8 cellular contexts compared by ENCODE assay signal in the genomic region with DNA sequence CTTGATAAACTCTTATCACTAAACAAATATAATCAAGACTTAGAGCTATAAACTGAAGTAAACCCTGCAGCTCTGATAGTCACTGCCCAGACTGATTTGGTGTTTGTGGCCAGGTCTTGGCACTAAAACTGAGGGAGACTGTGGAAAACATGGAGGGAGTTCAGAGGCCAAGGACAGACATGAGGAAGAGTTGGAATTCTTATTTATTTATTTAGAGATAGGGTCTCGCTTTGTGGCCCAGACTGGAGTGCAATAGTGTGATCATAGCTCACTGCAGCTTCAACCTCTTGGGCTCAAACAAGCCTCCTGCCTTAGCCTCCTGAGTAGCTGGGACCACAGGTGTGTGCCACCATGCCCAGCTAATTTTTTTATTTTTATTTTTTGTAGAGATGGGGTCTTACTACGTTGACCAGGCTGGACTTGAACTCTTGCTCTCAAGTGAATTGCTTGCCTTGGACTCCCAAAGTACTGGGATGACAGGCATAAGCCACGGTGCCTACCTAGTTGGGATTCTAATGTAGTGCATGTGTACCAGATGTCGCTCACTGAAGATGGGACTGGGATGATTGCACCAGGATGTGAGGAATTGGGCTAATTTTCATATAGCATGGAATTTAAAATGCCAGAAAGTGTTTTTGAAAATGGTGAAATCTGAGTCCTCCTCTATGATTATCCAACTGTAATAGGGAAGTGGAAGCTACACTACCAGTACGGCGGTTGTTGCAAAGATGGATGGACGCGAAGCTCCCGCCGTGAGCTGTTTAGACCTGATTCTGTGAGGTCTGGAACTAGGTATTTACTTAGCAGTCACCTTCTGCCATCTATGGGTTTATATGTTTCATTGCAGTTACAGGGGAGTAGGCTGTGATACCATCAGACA. TPM values are rescaled to one million over a fixed set of nuclear protein-coding genes. Genes with fewer than 3 reads are reported as not detected.
DNase-seq lines count a peak whose midpoint lies in the region; TF ChIP-seq lines count a peak whose summit lies in the region.

No MANE protein-coding gene starts in this region.

- DNase-seq in GM12864 (ENCODE audit: low read depth): peak; percentile 44
- DNase-seq in NB4 (ENCODE audit: low read depth): peak; percentile 77
- peak; percentile 86 for DNase-seq in SIG-M5 treated with dmso at 0.1 percent for 504 hours (lab: John Stamatoyannopoulos, UW; ENCODE audit: unreplicated experiment)
- DNase-seq in activated naive CD8-positive, alpha-beta T cell treated with anti-CD3 and anti-CD28 coated beads for 36 hours: peak; percentile 42
- DNase-seq in cardiac muscle cell (ENCODE audit: low read depth in 1 of 2, low spot score in 1 of 2): peak; percentile 73 to 88
- DNase-seq in pulmonary artery endothelial cell (ENCODE audit: low read depth, low spot score): peak; percentile 50
- DNase-seq in cerebellar nuclear complex (lab: John Stamatoyannopoulos, UW): no peak

- no peaks in the 10 kb centered on the region for H3K9me3 Mint-ChIP-seq in activated naive CD8-positive, alpha-beta T cell treated with anti-CD3 and anti-CD28 coated beads for 36 hours

- H3K4me3 Mint-ChIP-seq in activated naive CD8-positive, alpha-beta T cell treated with anti-CD3 and anti-CD28 coated beads for 36 hours: peak overlapping the region; percentile 52

- CTCF ChIA-PET in HEK293 (lab: Yijun Ruan, JAX): interaction anchor here (0.5 to 3.4 kb wide), 38 partner anchors 9 to 1579 kb away, joined by 3 to 29 read pairs (median 4); a partner anchor contains a TSS

- H3K27ac ChIP-seq in HEK293 (ENCODE audit: extremely low read depth, low read depth, low read length) (no peak overlapping the region), cardiac muscle cell (no peak overlapping the region)

- H3K4me1 Mint-ChIP-seq in activated naive CD8-positive, alpha-beta T cell treated with anti-CD3 and anti-CD28 coated beads for 36 hours: peaks cover 53% of the 10 kb centered on the region

- no peaks in the 10 kb centered on the region for H3K36me3 ChIP-seq in HEK293 (ENCODE audit: control insufficient read depth in 2 of 2, insufficient read depth in 1 of 2, low read length in 2 of 2)
- no peaks in the 10 kb centered on the region for H3K36me3 ChIP-seq in cardiac muscle cell

- POLR2A ChIA-PET in HEK293 (lab: Yijun Ruan, JAX): interaction anchor here (0.6 kb wide), 1 partner anchor 306 kb away, joined by 5 read pairs; no protein-coding TSS in a partner anchor

- H3K27me3 Mint-ChIP-seq in activated naive CD8-positive, alpha-beta T cell treated with anti-CD3 and anti-CD28 coated beads for 36 hours: no peaks in the 10 kb centered on the region

- H3K9me3 ChIP-seq in HEK293 (ENCODE audit: control insufficient read depth, insufficient read depth, low read depth, low read length) (no peaks in the 10 kb centered on the region), cardiac muscle cell (ENCODE audit: low read depth) (no peaks in the 10 kb centered on the region)

- no peak overlapping the region for H3K4me3 ChIP-seq in GM12864 (ENCODE audit: low read depth, low read length)
- H3K4me3 ChIP-seq in HEK293 (ENCODE audit: low read depth, low read length): no peak overlapping the region
- H3K4me3 ChIP-seq in NB4 (ENCODE audit: low read depth, low read length): no peak overlapping the region
- no peak overlapping the region for H3K4me3 ChIP-seq in cardiac muscle cell

- peaks cover 4% of the 10 kb centered on the region for H3K36me3 Mint-ChIP-seq in activated naive CD8-positive, alpha-beta T cell treated with anti-CD3 and anti-CD28 coated beads for 36 hours

- peak overlapping the region; percentile 79 for H3K27ac Mint-ChIP-seq in activated naive CD8-positive, alpha-beta T cell treated with anti-CD3 and anti-CD28 coated beads for 36 hours

- TF ChIP-seq POLR2A in NB4 (IDR thresholded peaks at IDR 0.05; ENCODE audit: extremely low read depth, insufficient read length): no peak

- H3K4me1 ChIP-seq in HEK293 (ENCODE audit: control insufficient read depth, insufficient read depth, low read length): no peaks in the 10 kb centered on the region
- peaks cover 3% of the 10 kb centered on the region for H3K4me1 ChIP-seq in cardiac muscle cell (ENCODE audit: low read depth)

- H3K27me3 ChIP-seq in cardiac muscle cell: no peaks in the 10 kb centered on the region

- TF ChIP-seq CTCF in GM12864 (IDR thresholded peaks at IDR 0.05; ENCODE audit: low read depth, low read length, missing control alignments): peak; percentile 69
- peak; percentile 60; the same call in 1 of the 2 replicates for TF ChIP-seq CTCF in HEK293 (tag by site-specific recombination; IDR thresholded peaks at IDR 0.05)
- peak; percentile 54 for TF ChIP-seq CTCF in NB4 (IDR thresholded peaks at IDR 0.05; ENCODE audit: low read depth, low read length)
- peak; percentile 69 for TF ChIP-seq CTCF in cardiac muscle cell (IDR thresholded peaks at IDR 0.05; ENCODE audit: low read depth, low read length)

TF ChIP-seq in HEK293, 187 proteins besides CTCF, POLR2A, EP300 and RAD21:
- TF ChIP-seq YY1 (tag by site-specific recombination; IDR thresholded peaks at IDR 0.05) (0 out of 2 replicates have a peak, but pooled peaks have one; percentile 15), ZNF654 (tag by site-specific recombination; IDR thresholded peaks at IDR 0.05; ENCODE audit: low read depth) (peak; percentile 87), ZNF600 (tag by site-specific recombination; IDR thresholded peaks at IDR 0.05) (no peak)

RNA-seq across cellular contexts. Expression of a gene that starts 52.7 kb away (rescaled TPM):
- 10 to 100 TPM; 45.6 to 50.9 TPM for total RNA-seq in activated naive CD8-positive, alpha-beta T cell treated with anti-CD3 and anti-CD28 coated beads for 36 hours
- total RNA-seq in cardiac muscle cell: not detected in 2 replicates
- polyA plus RNA-seq in cardiac muscle cell: not detected in 2 replicates
- total RNA-seq in pulmonary artery endothelial cell: not detected in 2 replicates

Comparison
In these comparisons a context has a peak if more than half of its experiments do, and no peak if none do; other contexts are left out.
1. DNase-seq: peak in GM12864 (single experiment), NB4 (single experiment), SIG-M5 treated with dmso at 0.1 percent for 504 hours (single experiment), activated naive CD8-positive, alpha-beta T cell treated with anti-CD3 and anti-CD28 coated beads for 36 hours (single experiment), cardiac muscle cell (2 of 2) and pulmonary artery endothelial cell (single experiment); none in cerebellar nuclear complex (0 of 2).
2. RNA of a gene that starts 52.7 kb away (total RNA-seq): 45.6 to 50.9 TPM in activated naive CD8-positive, alpha-beta T cell treated with anti-CD3 and anti-CD28 coated beads for 36 hours; not detected in cardiac muscle cell and not detected in pulmonary artery endothelial cell; every median in the first group is over 10 times any median in the second.
3. Peak in every context shown above with its lines, with median percentiles within 50 percentile points of each other: CTCF ChIP-seq.